Comparison of ENCODE assay signal across 8 cellular contexts in the genomic region with DNA sequence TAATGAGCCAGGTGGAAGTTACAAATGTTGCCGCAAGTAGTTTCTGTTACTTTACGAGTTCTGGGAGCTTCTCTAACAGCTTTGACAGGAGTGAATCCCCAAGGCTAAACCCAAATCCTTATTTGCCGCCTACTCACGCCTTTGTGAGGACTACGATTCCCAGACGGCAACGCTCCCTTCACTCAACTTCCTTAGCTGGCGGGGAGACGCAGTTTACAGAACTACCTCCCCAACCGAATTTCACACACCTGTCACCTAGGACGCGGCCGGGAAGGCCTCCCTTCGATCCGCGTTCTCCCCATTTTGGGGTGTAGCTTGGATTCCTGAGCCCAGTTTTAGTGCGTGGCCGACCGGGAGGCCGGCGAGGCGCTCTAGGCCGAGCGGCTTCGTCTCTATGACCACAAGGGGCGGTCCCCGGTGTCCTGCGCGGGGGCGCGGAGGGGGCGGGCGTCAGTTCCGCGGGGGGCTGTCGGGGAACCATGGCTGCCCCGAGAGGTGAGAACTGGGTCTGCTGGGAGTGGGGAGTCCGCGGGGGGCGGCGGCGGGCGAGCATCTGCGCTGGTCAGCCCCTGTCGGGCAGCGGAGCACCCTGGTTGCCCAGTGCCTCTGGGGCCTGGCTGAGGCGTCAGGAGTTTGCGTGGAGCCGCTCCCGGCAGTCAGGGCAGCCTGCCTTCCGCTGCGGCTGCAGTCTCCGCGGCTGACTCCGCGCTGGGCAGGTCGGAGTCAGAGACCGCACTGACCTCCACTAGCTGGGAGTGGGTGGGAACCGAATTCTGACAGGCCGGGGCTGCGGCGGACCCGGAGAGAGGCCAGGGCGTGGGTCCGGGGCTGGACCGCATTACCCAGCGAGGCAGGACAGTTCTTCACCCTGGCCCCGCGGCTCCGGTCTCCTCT. TPM values are rescaled to one million over a fixed set of nuclear protein-coding genes. Genes with fewer than 3 reads are reported as not detected.
A peak's percentile ranks its signal among the peaks of the same experiment; 100 is the strongest.
DNase-seq lines count a peak whose midpoint lies in the region; ATAC-seq and TF ChIP-seq lines count a peak whose summit lies in the region.

A gene with protein sequence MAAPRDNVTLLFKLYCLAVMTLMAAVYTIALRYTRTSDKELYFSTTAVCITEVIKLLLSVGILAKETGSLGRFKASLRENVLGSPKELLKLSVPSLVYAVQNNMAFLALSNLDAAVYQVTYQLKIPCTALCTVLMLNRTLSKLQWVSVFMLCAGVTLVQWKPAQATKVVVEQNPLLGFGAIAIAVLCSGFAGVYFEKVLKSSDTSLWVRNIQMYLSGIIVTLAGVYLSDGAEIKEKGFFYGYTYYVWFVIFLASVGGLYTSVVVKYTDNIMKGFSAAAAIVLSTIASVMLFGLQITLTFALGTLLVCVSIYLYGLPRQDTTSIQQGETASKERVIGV (plus strand): TSS at position 450 of the 894 bp plus-strand sequence. CDS start 30 bp downstream, at position 480.

- peak within 1 kb of the TSS; percentile 94 for H3K4me3 ChIP-seq in AG04449 (ENCODE audit: low read depth, low read length)
- H3K4me3 ChIP-seq in breast epithelium: peak within 1 kb of the TSS; percentile 81 to 91 (median 88)
- H3K4me3 ChIP-seq in skin epidermis: peak within 1 kb of the TSS; percentile 65 to 98 (median 93)

- no peaks in the 10 kb centered on the region for H3K27me3 ChIP-seq in breast epithelium

- POLR2A ChIA-PET in AG04449 (lab: Yijun Ruan, JAX): no interaction called here

- intact Hi-C loops in breast epithelium (cut with DNase I; ENCODE audit: low total_unique reads): no loop called here

- DNase-seq in AG04449 (ENCODE audit: low read depth, low spot score): peak; percentile 7
- peak; percentile 83 for DNase-seq in NCI-H2171 treated with DMSO at 0.1 percent for 48 hours (lab: John Stamatoyannopoulos, UW)
- peak; percentile 74 to 83 for DNase-seq in breast epithelium (ENCODE audit: low spot score in 2 of 2)
- DNase-seq in iPS-NIHi11 (ENCODE audit: low spot score): peak; percentile 90

- peak; percentile 14 for TF ChIP-seq POLR2A in breast epithelium (IDR thresholded peaks at IDR 0.05)

- no peaks in the 10 kb centered on the region for H3K4me1 ChIP-seq in breast epithelium

- TF ChIP-seq CTCF in AG04449 (IDR thresholded peaks at IDR 0.05; ENCODE audit: insufficient read depth, low read length, missing control alignments) (peak; percentile 9), VCaP (conservative IDR thresholded peaks at IDR 0.05) (no peak), breast epithelium (IDR thresholded peaks at IDR 0.05) (peak in 2 of 3 donors; percentile 35 to 45)

- ATAC-seq in GM18870 (IDR thresholded peaks at IDR 0.05; ENCODE audit: unreplicated experiment): peak; percentile 91
- peak; percentile 95 for ATAC-seq in HG03108 (IDR thresholded peaks at IDR 0.05; ENCODE audit: unreplicated experiment)

- no peaks in the 10 kb centered on the region for H3K9me3 ChIP-seq in breast epithelium

- CTCF ChIA-PET in AG04449 (lab: Yijun Ruan, JAX): interaction anchor here (1.3 kb wide), 1 partner anchor 79 kb away, joined by 3 read pairs; no protein-coding TSS in a partner anchor

- no peaks in the 10 kb centered on the region for H3K36me3 ChIP-seq in breast epithelium

- peak within 1 kb of the TSS; percentile 79 for H3K27ac ChIP-seq in VCaP
- peak within 1 kb of the TSS; percentile 96 for H3K27ac ChIP-seq in breast epithelium
- peak within 1 kb of the TSS; percentile 85 to 99 (median 95) for H3K27ac ChIP-seq in skin epidermis

RNA-seq across cellular contexts. Expression of the gene that starts here (rescaled TPM):
- total RNA-seq in breast epithelium: 10 to 100 TPM; 20.3 to 46.7 (median 22.9) TPM

Comparison
In these comparisons a context has a peak if more than half of its experiments do, and no peak if none do; other contexts are left out.
1. Peak in every context shown above with its lines: DNase-seq, ATAC-seq, H3K4me3 ChIP-seq and H3K27ac ChIP-seq.
2. DNase-seq: peak in every context shown above with its lines; median percentile 90 in iPS-NIHi11; 83 in NCI-H2171 treated with DMSO at 0.1 percent for 48 hours; 78 in breast epithelium; 7 in AG04449.